Comparison of ENCODE assay signal across 8 cellular contexts in the genomic region with DNA sequence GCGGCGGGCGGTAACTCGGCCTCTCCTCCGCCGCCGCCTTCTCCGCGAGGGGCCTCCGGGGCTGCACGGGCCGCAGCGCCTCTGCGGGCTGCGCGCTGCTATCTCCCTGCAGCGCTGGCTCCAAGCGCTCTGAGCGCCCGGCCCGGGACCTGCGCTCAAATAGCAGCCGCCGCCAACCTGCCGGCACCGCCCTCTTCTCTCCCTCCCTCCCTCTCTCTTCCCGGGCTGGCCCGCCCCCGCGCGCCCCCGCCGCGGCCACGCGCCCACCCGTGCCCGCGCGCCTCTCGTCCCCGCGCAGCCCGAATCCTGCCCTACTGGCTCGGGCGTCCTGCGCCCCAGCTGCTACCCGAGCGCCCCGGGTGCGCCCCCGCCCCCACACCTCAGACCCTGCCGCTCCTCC.
DNase-seq lines count a peak whose midpoint lies in the region; ATAC-seq lines count a peak whose summit lies in the region.

Gene CACNA2D2, minus strand, starts transcription at position 131 of the 400 bp plus-strand sequence. CDS start 211 bp downstream, outside the sequence.

- peak; percentile 37 for DNase-seq in NCI-H345 (lab: John Stamatoyannopoulos, UW)
- DNase-seq in NCI-H345 treated with DMSO at 0.1 percent for 48 hours (lab: John Stamatoyannopoulos, UW; ENCODE audit: unreplicated experiment), result no peak
- peak in 49 of 58 donors; percentile 5 to 68 (median 31) for DNase-seq in anterior cingulate cortex (lab: John Stamatoyannopoulos, UW)
- DNase-seq in islet precursor cell, result peak; percentile 77
- peak; percentile 31 to 42 for DNase-seq in stimulated activated CD4-positive, alpha-beta T cell treated with anti-CD3 and anti-CD28 coated beads, Interleukin-15, amount 100 ng/mL, for 1 hour (ENCODE audit: low read depth in 1 of 2, low spot score in 1 of 2)

- no peaks in the 10 kb centered on the region for H3K36me3 Mint-ChIP-seq in T-helper 1 cell treated with Interleukin-12 subunit alpha and Interleukin-12 subunit beta and Interleukin-4 antibody, amounts not matched to agents 30 μg/mL and 1 μg/mL, for 36 hours (ENCODE audit: low read depth)

- H3K9me3 Mint-ChIP-seq in T-helper 1 cell treated with Interleukin-12 subunit alpha and Interleukin-12 subunit beta and Interleukin-4 antibody, amounts not matched to agents 30 μg/mL and 1 μg/mL, for 36 hours, result no peaks in the 10 kb centered on the region

- H3K4me1 Mint-ChIP-seq in T-helper 1 cell treated with Interleukin-12 subunit alpha and Interleukin-12 subunit beta and Interleukin-4 antibody, amounts not matched to agents 30 μg/mL and 1 μg/mL, for 36 hours (ENCODE audit: low read depth), result peaks cover 4% of the 10 kb centered on the region

- no peak within 1 kb of the TSS for H3K27ac Mint-ChIP-seq in T-helper 1 cell treated with Interleukin-12 subunit alpha and Interleukin-12 subunit beta and Interleukin-4 antibody, amounts not matched to agents 30 μg/mL and 1 μg/mL, for 36 hours

- H3K27me3 Mint-ChIP-seq in T-helper 1 cell treated with Interleukin-12 subunit alpha and Interleukin-12 subunit beta and Interleukin-4 antibody, amounts not matched to agents 30 μg/mL and 1 μg/mL, for 36 hours (ENCODE audit: low read depth), result peaks cover 63% of the 10 kb centered on the region

- ATAC-seq in GM18861 (IDR thresholded peaks at IDR 0.05; ENCODE audit: unreplicated experiment) (no peak), GM21367 (IDR thresholded peaks at IDR 0.05; ENCODE audit: unreplicated experiment) (no peak)

- peak within 1 kb of the TSS; percentile 40 for H3K4me3 Mint-ChIP-seq in T-helper 1 cell treated with Interleukin-12 subunit alpha and Interleukin-12 subunit beta and Interleukin-4 antibody, amounts not matched to agents 30 μg/mL and 1 μg/mL, for 36 hours
